23 cellular contexts compared by ENCODE assay signal in the genomic region with DNA sequence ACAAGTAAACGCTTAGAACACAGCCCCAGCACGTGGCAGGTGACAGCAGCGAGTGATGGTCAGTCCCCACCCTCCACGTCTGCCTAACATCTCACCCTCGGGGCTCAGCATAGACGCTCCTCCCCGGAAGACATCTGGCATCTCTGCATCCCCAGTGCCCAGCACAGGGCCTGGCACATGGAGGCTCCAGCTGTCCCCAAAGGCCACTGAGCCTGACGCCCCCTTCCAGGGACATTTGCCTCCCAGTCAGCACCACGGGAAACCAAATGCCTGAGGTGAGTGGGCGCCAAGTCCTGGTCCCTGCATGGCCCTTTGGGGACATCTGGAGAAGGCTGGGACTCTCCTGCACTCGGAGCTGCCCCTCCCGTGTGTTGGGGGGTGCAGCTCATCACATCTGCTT.
"Had no signal": no experiment of that assay in that cellular context is flagged by ENCODE, and none has a peak within 500 bp of the region (broad histone marks: within the 10 kb centered on the region; RNA-seq: fewer than 3 reads in every experiment).

No MANE protein-coding gene starts in this region.

- H3K36me3 ChIP-seq: adrenal gland, SJSA1 had no signal

- H3K9me3 ChIP-seq: adrenal gland, SJSA1 had no signal

- H3K4me3 ChIP-seq: adrenal gland, SJSA1 had no signal

- H3K4me1 ChIP-seq: adrenal gland, SJSA1 had no signal

- DNase-seq: activated B cell treated with CpG ODN at 0.5 μM for 24 hours; activated CD4-positive, alpha-beta T cell treated with anti-CD3 and anti-CD28 coated beads for 1 hour; activated CD4-positive, alpha-beta T cell treated with anti-CD3 and anti-CD28 coated beads, Interleukin-2, amount 10 ng/mL, durations not matched to agents 24 days and 14 days; activated CD4-positive, alpha-beta T cell treated with anti-CD3 and anti-CD28 coated beads, Interleukin-2, amount 50 U/mL, for 48 hours; activated naive CD4-positive, alpha-beta T cell treated with anti-CD3 and anti-CD28 coated beads, Interleukin-2, amount 50 U/mL, for 16 hours; activated naive CD8-positive, alpha-beta T cell treated with anti-CD3 and anti-CD28 coated beads, Interleukin-2, amount 10 ng/mL, durations not matched to agents 7 days and 5 days; activated T-cell treated with anti-CD3 and anti-CD28 coated beads for 4 hours; activated T-cell treated with anti-CD3 and anti-CD28 coated beads, Interleukin-2, amount 50 U/mL, for 48 hours; adrenal gland; aorta; Kasumi-1; KBM-7; NCI-H1105 treated with DMSO at 0.1 percent for 48 hours; NCI-H146; NCI-H187 treated with DMSO at 0.1 percent for 48 hours; NCI-H2081 treated with DMSO at 0.1 percent for 48 hours; NCI-H446; NCI-H524; SHP77; T-helper 17 cell; T-helper 9 cell had no signal

- H3K27me3 ChIP-seq: adrenal gland, SJSA1 had no signal

- H3K27ac ChIP-seq: adrenal gland, SJSA1 had no signal

- ATAC-seq: activated T-helper 17 cell treated with anti-CD3 and anti-CD28 coated beads, Interleukin-2, amount 50 U/mL, for 72 hours; T-helper 17 cell had no signal
